ENCODE assay signal across 8 cellular contexts in genomic region chr16:18800674-18801196, GRCh38. TPM values are rescaled to one million over a fixed set of nuclear protein-coding genes. Genes with fewer than 3 reads are reported as not detected.
DNase-seq lines count a peak whose midpoint lies in the region; ATAC-seq and TF ChIP-seq lines count a peak whose summit lies in the region.

No MANE protein-coding gene starts in this region.

- H3K4me3 ChIP-seq in Peyer's patch (peak overlapping the region; percentile 68 to 93 (median 74)), neural cell (ENCODE audit: low read length) (peak overlapping the region; percentile 83)

- peak overlapping the region; percentile 47 for H2AFZ ChIP-seq in neural cell (ENCODE audit: low read depth, low read length)

- TF ChIP-seq POLR2A in Peyer's patch (IDR thresholded peaks at IDR 0.05) (no peak), erythroblast (IDR thresholded peaks at IDR 0.05; ENCODE audit: low read length) (no peak), GM18505 (IDR thresholded peaks at IDR 0.05; ENCODE audit: borderline replicate concordance, extremely low read depth, insufficient read depth, insufficient read length) (no peak)

- H3K79me2 ChIP-seq in neural cell (replicated peaks; ENCODE audit: insufficient read depth, low read length), result peaks cover 35% of the 10 kb centered on the region

- H3K27me3 ChIP-seq in Peyer's patch (no peaks in the 10 kb centered on the region), neural cell (ENCODE audit: insufficient read depth, low read depth, low read length) (no peaks in the 10 kb centered on the region)

- peaks cover 0 to 27% (median 5%) of the 10 kb centered on the region in 4 donors for H3K4me1 ChIP-seq in Peyer's patch

- H3K9ac ChIP-seq in neural cell (ENCODE audit: low read length), result peak overlapping the region; percentile 76

- peak overlapping the region; percentile 77 for H3K4me2 ChIP-seq in neural cell (ENCODE audit: low read length)

- H3K36me3 ChIP-seq in Peyer's patch (peaks cover 0 to 21% (median 0%) of the 10 kb centered on the region in 3 donors), neural cell (ENCODE audit: insufficient read depth, low read length) (no peaks in the 10 kb centered on the region)

- no peak for TF ChIP-seq EP300 in neural cell (conservative IDR thresholded peaks at IDR 0.05; ENCODE audit: poor library complexity, severe bottlenecking)

- no peak for TF ChIP-seq RAD21 in neural cell (conservative IDR thresholded peaks at IDR 0.05)

- H3K27ac ChIP-seq in Peyer's patch, result peak overlapping the region; percentile 85 to 92 (median 90)
- H3K27ac ChIP-seq in neural cell (ENCODE audit: low read length), result peak overlapping the region; percentile 74

- DNase-seq in AG08396 (ENCODE audit: low spot score) (peak; percentile 26), Peyer's patch (no peak), erythroblast (lab: John Stamatoyannopoulos, UW) (peak; percentile 57 to 72), SHP77 treated with DMSO at 0.1 percent for 48 hours (lab: John Stamatoyannopoulos, UW) (no peak)

- no peaks in the 10 kb centered on the region for H3K9me3 ChIP-seq in Peyer's patch
- H3K9me3 ChIP-seq in neural cell (ENCODE audit: low read length), result no peaks in the 10 kb centered on the region

- no peaks in the 10 kb centered on the region for H3K9me2 ChIP-seq in neural cell (ENCODE audit: insufficient read depth, low read length)

- H4K20me1 ChIP-seq in neural cell (ENCODE audit: insufficient read depth), result no peaks in the 10 kb centered on the region

- no peaks in the 10 kb centered on the region for H3F3A ChIP-seq in neural cell (ENCODE audit: insufficient read depth, low read length, poor library complexity, severe bottlenecking)

- TF ChIP-seq CTCF in Peyer's patch (IDR thresholded peaks at IDR 0.05) (no peak), neural cell (IDR thresholded peaks at IDR 0.05; ENCODE audit: poor library complexity, severe bottlenecking) (no peak)

- peak; percentile 33 for ATAC-seq in GM19395 (IDR thresholded peaks at IDR 0.05; ENCODE audit: unreplicated experiment)
- no peak for ATAC-seq in HG02642 (IDR thresholded peaks at IDR 0.05; ENCODE audit: poor library complexity, unreplicated experiment)
- no peak for ATAC-seq in GM18505 (IDR thresholded peaks at IDR 0.05; ENCODE audit: unreplicated experiment)

TF ChIP-seq in neural cell, 6 proteins besides CTCF, POLR2A, EP300 and RAD21:
- TF ChIP-seq, protein P1, sequence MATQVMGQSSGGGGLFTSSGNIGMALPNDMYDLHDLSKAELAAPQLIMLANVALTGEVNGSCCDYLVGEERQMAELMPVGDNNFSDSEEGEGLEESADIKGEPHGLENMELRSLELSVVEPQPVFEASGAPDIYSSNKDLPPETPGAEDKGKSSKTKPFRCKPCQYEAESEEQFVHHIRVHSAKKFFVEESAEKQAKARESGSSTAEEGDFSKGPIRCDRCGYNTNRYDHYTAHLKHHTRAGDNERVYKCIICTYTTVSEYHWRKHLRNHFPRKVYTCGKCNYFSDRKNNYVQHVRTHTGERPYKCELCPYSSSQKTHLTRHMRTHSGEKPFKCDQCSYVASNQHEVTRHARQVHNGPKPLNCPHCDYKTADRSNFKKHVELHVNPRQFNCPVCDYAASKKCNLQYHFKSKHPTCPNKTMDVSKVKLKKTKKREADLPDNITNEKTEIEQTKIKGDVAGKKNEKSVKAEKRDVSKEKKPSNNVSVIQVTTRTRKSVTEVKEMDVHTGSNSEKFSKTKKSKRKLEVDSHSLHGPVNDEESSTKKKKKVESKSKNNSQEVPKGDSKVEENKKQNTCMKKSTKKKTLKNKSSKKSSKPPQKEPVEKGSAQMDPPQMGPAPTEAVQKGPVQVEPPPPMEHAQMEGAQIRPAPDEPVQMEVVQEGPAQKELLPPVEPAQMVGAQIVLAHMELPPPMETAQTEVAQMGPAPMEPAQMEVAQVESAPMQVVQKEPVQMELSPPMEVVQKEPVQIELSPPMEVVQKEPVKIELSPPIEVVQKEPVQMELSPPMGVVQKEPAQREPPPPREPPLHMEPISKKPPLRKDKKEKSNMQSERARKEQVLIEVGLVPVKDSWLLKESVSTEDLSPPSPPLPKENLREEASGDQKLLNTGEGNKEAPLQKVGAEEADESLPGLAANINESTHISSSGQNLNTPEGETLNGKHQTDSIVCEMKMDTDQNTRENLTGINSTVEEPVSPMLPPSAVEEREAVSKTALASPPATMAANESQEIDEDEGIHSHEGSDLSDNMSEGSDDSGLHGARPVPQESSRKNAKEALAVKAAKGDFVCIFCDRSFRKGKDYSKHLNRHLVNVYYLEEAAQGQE (IDR thresholded peaks at IDR 0.05; ENCODE audit: borderline replicate concordance), result no peak
- TF ChIP-seq SMC3 (conservative IDR thresholded peaks at IDR 0.05; ENCODE audit: poor library complexity) (no peak), POLR2AphosphoS5 (IDR thresholded peaks at IDR 0.05) (no peak), MXI1 (conservative IDR thresholded peaks at IDR 0.05; ENCODE audit: poor library complexity, severe bottlenecking) (no peak), EZH2 (IDR thresholded peaks at IDR 0.05; ENCODE audit: borderline replicate concordance, insufficient read depth, low read length, poor library complexity, severe bottlenecking) (no peak), TAF1 (IDR thresholded peaks at IDR 0.05; ENCODE audit: low read depth) (no peak)

RNA-seq across cellular contexts. Expression of gene ARL6IP1, which starts 0.6 kb away (rescaled TPM):
- 100 to 1,000 TPM in 3 of 4 donors, 10 to 100 TPM in 1; 56.1 to 179 (median 122) TPM for total RNA-seq in Peyer's patch
- polyA plus RNA-seq in neural cell, result 533 and 556 TPM in 2 replicates
- polyA minus RNA-seq in neural cell, result 448 and 463 TPM in 2 replicates

RNA-seq across cellular contexts. Expression of gene RPS15A, which starts 10.6 kb away (rescaled TPM):
- 100 to 1,000 TPM; 361 to 943 (median 495) TPM for total RNA-seq in Peyer's patch
- 3,271 and 3,296 TPM in 2 replicates for polyA plus RNA-seq in neural cell
- 786 and 1,100 TPM in 2 replicates for polyA minus RNA-seq in neural cell

Comparison
In these comparisons a context has a peak if more than half of its experiments do, and no peak if none do; other contexts are left out.
1. DNase-seq: peak in AG08396 (single experiment) and erythroblast (2 of 2); none in Peyer's patch (0 of 3) and SHP77 treated with DMSO at 0.1 percent for 48 hours (single experiment).